21 cellular contexts compared by ENCODE assay signal in the genomic region with DNA sequence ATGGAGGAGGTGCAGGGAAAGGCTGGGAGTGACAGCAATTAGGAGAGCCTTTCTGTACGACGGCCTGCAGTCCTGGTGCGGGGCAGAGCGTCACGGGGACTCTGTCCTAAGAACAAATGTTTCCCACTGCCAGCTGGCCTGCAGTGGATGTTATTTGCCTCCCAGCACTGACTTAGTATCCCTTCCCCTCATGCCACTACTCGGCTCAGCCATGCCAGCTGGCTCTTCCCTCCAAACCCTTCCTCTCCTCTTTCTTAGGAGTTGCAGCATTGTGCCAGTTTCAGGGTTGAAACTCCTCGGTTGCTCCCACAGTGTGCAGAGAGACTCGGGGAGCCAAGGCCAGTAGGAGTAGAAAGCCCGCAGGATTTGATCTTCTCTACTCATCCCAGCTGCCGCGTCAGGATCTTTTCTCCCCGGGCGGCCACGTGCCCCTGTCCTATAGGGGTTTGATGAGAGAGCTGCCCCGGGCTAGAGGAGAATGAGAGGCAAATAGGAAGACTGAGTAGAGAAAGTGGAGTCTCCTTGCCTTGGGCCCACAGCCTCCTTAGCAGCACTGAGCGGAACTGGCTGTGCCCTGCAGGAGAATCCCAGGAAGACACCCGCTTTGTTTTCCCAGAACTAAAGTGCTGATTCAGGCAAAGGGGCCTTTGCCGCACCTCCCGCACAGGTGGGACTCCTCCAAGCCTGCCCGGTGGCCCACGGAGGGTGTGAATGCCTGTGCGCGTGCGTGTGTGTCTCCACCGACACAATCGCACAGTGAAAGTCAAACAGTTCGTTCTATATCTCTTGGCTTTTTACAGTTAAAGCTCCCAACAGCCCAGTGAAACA.
DNase-seq lines count a peak whose midpoint lies in the region; ATAC-seq, FAIRE-seq and TF ChIP-seq lines count a peak whose summit lies in the region.
"Had no signal": no experiment of that assay in that cellular context is flagged by ENCODE, and none has a peak within 500 bp of the region (broad histone marks: within the 10 kb centered on the region; RNA-seq: fewer than 3 reads in every experiment).

No MANE protein-coding gene starts in this region.

- no peaks in the 10 kb centered on the region for H3F3A ChIP-seq in GM23338 (replicated peaks; ENCODE audit: low read depth)

- H3K4me2 ChIP-seq in GM23338, result no peak overlapping the region

- intact Hi-C loops in left colon (cut with DNase I, micrococcal nuclease), result no loop called here

- H2AFZ ChIP-seq in GM23338, result no peak overlapping the region; the same call in none of the 2 replicates

- no peak overlapping the region for H3K4me3 Mint-ChIP-seq in GM23338
- H3K4me3 Mint-ChIP-seq: B cell; CD4-positive, alpha-beta memory T cell had no signal

- no peak for TF ChIP-seq CTCF in GM23338 (conservative IDR thresholded peaks at IDR 0.05; ENCODE audit: low read depth in 2 of 2)

- H3K36me3 ChIP-seq in GM23338 (ENCODE audit: insufficient read depth) (0 out of 2 replicates have a peak, but pooled peaks cover 4% of the 10 kb centered on the region), rectal smooth muscle tissue (ENCODE audit: control insufficient read depth, insufficient read depth, low read length) (no peaks in the 10 kb centered on the region)
- H3K36me3 ChIP-seq: HAP-1 had no signal

- DNase-seq in GM23338 (ENCODE audit: low spot score) (peak; percentile 48), cerebellum (ENCODE audit: low spot score) (peak; percentile 55), inferior parietal cortex (ENCODE audit: extremely low spot score) (peak; percentile 43), NCI-H1436 treated with DMSO at 0.1 percent for 48 hours (lab: John Stamatoyannopoulos, UW) (no peak), HCEC 1CT (no peak), left colon (no peak), GM12892 (ENCODE audit: insufficient read length) (no peak)
- DNase-seq: ACHN; CD4-positive, alpha-beta memory T cell; GF-D8; MV-4-11; NCI-H146; NCI-H2081 treated with DMSO at 0.1 percent for 48 hours; NCI-H345 had no signal

- H3K27me3 ChIP-seq in GM23338 (ENCODE audit: insufficient read depth), result no peaks in the 10 kb centered on the region
- no peaks in the 10 kb centered on the region for H3K27me3 ChIP-seq in rectal smooth muscle tissue (ENCODE audit: control insufficient read depth, insufficient read depth, low read length)

- FAIRE-seq in GM12892 (lab: Jason Lieb, UNC), result no peak
- FAIRE-seq: D721Med had no signal

- peaks cover 42% of the 10 kb centered on the region for H3K4me1 Mint-ChIP-seq in GM23338
- H3K4me1 Mint-ChIP-seq: B cell; CD4-positive, alpha-beta memory T cell had no signal

- H3K4me3 ChIP-seq in GM23338, result no peak overlapping the region
- H3K4me3 ChIP-seq in rectal smooth muscle tissue (ENCODE audit: low read length), result peak overlapping the region; percentile 24
- H3K4me3 ChIP-seq: HAP-1, SK-N-MC had no signal

- ATAC-seq in GM23338, result peak; percentile 75
- no peak for ATAC-seq in left colon
- ATAC-seq: Panc1, Right ventricle myocardium inferior had no signal

- H3K79me2 ChIP-seq in GM23338 (replicated peaks; ENCODE audit: insufficient read depth), result no peaks in the 10 kb centered on the region

- H3K36me3 Mint-ChIP-seq in GM23338 (ENCODE audit: low read depth), result no peaks in the 10 kb centered on the region; the same call in 2 of the 3 replicates
- H3K36me3 Mint-ChIP-seq: CD4-positive, alpha-beta memory T cell had no signal

- no peaks in the 10 kb centered on the region for H3K9me2 ChIP-seq in GM23338 (ENCODE audit: insufficient read depth)

- peak overlapping the region; percentile 63; the same call in 1 of the 2 replicates for H3K27ac Mint-ChIP-seq in GM23338
- H3K27ac Mint-ChIP-seq: B cell; CD4-positive, alpha-beta memory T cell had no signal

- no peaks in the 10 kb centered on the region for H4K20me1 ChIP-seq in GM23338 (replicated peaks; ENCODE audit: insufficient read depth)

- TF ChIP-seq POLR2A in GM12892 (IDR thresholded peaks at IDR 0.05; ENCODE audit: low read depth, low read length), result no peak

- H3K27me3 Mint-ChIP-seq in GM23338 (ENCODE audit: insufficient read depth, low read depth, poor library complexity), result peaks cover 2% of the 10 kb centered on the region
- H3K27me3 Mint-ChIP-seq: B cell; CD4-positive, alpha-beta memory T cell had no signal

- no peaks in the 10 kb centered on the region for H3K9me3 Mint-ChIP-seq in GM23338

- H3K9ac ChIP-seq in rectal smooth muscle tissue (ENCODE audit: low read length), result no peak overlapping the region

- H3K4me1 ChIP-seq in GM23338 (ENCODE audit: insufficient read depth) (peaks cover 15% of the 10 kb centered on the region; the same call in 1 of the 2 replicates), rectal smooth muscle tissue (ENCODE audit: control insufficient read depth, insufficient read depth, low read length) (peaks cover 6% of the 10 kb centered on the region)
- H3K4me1 ChIP-seq: HAP-1 had no signal

- H3K27ac ChIP-seq in GM23338 (ENCODE audit: low read depth), result no peak overlapping the region
- H3K27ac ChIP-seq in rectal smooth muscle tissue (ENCODE audit: low read depth, low read length), result peak overlapping the region; percentile 26
- H3K27ac ChIP-seq: SK-N-MC had no signal

TF ChIP-seq in GM23338, 12 proteins besides CTCF, POLR2A, EP300 and RAD21:
- no peak for TF ChIP-seq ZNF331 (CRISPR knock-in tag; IDR thresholded peaks at IDR 0.05; ENCODE audit: low read depth)
- no peak for TF ChIP-seq ZNF114 (CRISPR knock-in tag; IDR thresholded peaks at IDR 0.05)
- TF ChIP-seq, protein P1, sequence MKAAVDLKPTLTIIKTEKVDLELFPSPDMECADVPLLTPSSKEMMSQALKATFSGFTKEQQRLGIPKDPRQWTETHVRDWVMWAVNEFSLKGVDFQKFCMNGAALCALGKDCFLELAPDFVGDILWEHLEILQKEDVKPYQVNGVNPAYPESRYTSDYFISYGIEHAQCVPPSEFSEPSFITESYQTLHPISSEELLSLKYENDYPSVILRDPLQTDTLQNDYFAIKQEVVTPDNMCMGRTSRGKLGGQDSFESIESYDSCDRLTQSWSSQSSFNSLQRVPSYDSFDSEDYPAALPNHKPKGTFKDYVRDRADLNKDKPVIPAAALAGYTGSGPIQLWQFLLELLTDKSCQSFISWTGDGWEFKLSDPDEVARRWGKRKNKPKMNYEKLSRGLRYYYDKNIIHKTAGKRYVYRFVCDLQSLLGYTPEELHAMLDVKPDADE (IDR thresholded peaks at IDR 0.05), result no peak
- TF ChIP-seq CREB1 (CRISPR knock-in tag; IDR thresholded peaks at IDR 0.05; ENCODE audit: low read depth), result no peak
- no peak for TF ChIP-seq EZH2phosphoT487 (IDR thresholded peaks at IDR 0.05; ENCODE audit: unreplicated experiment)
- TF ChIP-seq POLR2AphosphoS5 (IDR thresholded peaks at IDR 0.05; ENCODE audit: low read depth), result no peak
- no peak for TF ChIP-seq EZH2 (IDR thresholded peaks at IDR 0.05; ENCODE audit: low read depth, unreplicated experiment)
- no peak for TF ChIP-seq NANOG (IDR thresholded peaks at IDR 0.05; ENCODE audit: borderline replicate concordance)
- no peak for TF ChIP-seq JUNB (IDR thresholded peaks at IDR 0.05; ENCODE audit: unreplicated experiment)
- TF ChIP-seq, protein P2, sequence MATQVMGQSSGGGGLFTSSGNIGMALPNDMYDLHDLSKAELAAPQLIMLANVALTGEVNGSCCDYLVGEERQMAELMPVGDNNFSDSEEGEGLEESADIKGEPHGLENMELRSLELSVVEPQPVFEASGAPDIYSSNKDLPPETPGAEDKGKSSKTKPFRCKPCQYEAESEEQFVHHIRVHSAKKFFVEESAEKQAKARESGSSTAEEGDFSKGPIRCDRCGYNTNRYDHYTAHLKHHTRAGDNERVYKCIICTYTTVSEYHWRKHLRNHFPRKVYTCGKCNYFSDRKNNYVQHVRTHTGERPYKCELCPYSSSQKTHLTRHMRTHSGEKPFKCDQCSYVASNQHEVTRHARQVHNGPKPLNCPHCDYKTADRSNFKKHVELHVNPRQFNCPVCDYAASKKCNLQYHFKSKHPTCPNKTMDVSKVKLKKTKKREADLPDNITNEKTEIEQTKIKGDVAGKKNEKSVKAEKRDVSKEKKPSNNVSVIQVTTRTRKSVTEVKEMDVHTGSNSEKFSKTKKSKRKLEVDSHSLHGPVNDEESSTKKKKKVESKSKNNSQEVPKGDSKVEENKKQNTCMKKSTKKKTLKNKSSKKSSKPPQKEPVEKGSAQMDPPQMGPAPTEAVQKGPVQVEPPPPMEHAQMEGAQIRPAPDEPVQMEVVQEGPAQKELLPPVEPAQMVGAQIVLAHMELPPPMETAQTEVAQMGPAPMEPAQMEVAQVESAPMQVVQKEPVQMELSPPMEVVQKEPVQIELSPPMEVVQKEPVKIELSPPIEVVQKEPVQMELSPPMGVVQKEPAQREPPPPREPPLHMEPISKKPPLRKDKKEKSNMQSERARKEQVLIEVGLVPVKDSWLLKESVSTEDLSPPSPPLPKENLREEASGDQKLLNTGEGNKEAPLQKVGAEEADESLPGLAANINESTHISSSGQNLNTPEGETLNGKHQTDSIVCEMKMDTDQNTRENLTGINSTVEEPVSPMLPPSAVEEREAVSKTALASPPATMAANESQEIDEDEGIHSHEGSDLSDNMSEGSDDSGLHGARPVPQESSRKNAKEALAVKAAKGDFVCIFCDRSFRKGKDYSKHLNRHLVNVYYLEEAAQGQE (IDR thresholded peaks at IDR 0.05; ENCODE audit: unreplicated experiment), result no peak
- TF ChIP-seq STAT1 (IDR thresholded peaks at IDR 0.05; ENCODE audit: unreplicated experiment), result no peak
TF ChIP-seq in GM23338: peak in this region for 0.

Comparison
In these comparisons a context has a peak if more than half of its experiments do, and no peak if none do; other contexts are left out.
1. DNase-seq: peak in GM23338 (single experiment), cerebellum (single experiment) and inferior parietal cortex (single experiment); none in NCI-H1436 treated with DMSO at 0.1 percent for 48 hours (single experiment), HCEC 1CT (single experiment), left colon (0 of 2) and GM12892 (single experiment).